ENCODE assay signal across 14 cellular contexts in genomic region chr17:78679495-78680395, GRCh38.
DNase-seq lines count a peak whose midpoint lies in the region; ATAC-seq lines count a peak whose summit lies in the region.
"Had no signal": no experiment of that assay in that cellular context is flagged by ENCODE, and none has a peak within 500 bp of the region (broad histone marks: within the 10 kb centered on the region; RNA-seq: fewer than 3 reads in every experiment).

No MANE protein-coding gene starts in this region.

- no peak overlapping the region for H3K4me3 Mint-ChIP-seq in stimulated activated naive B cell treated with anti-CD40 and anti-IgM and Interleukin-4, amounts not matched to agents 10 μg/mL and 1 μg/mL and 100 μg/mL, for 72 hours

- no peak overlapping the region for H3K4me3 ChIP-seq in mesodermal cell (ENCODE audit: extremely low read depth, insufficient read depth, low read length, poor library complexity, severe bottlenecking)
- H3K4me3 ChIP-seq: lung, ovary, thoracic aorta had no signal

- H3K27me3 Mint-ChIP-seq in stimulated activated naive B cell treated with anti-CD40 and anti-IgM and Interleukin-4, amounts not matched to agents 10 μg/mL and 1 μg/mL and 100 μg/mL, for 72 hours: no peaks in the 10 kb centered on the region

- H3K27ac ChIP-seq in mesodermal cell (ENCODE audit: low read depth, low read length, severe bottlenecking): peak overlapping the region; percentile 71
- H3K27ac ChIP-seq: ovary, thoracic aorta, VCaP had no signal

- ATAC-seq in activated naive CD4-positive, alpha-beta T cell treated with anti-CD3 and anti-CD28 coated beads, Interleukin-2, amount 50 U/mL, for 72 hours: no peak
- ATAC-seq in stimulated activated naive B cell treated with anti-CD40 and anti-IgM and Interleukin-4, amounts not matched to agents 10 μg/mL and 1 μg/mL and 100 μg/mL, for 72 hours (replicated peaks): no peak

- H3K9me3 Mint-ChIP-seq in activated naive CD4-positive, alpha-beta T cell treated with anti-CD3 and anti-CD28 coated beads, Interleukin-2, amount 50 U/mL, for 72 hours: no peaks in the 10 kb centered on the region
- H3K9me3 Mint-ChIP-seq in stimulated activated naive B cell treated with anti-CD40 and anti-IgM and Interleukin-4, amounts not matched to agents 10 μg/mL and 1 μg/mL and 100 μg/mL, for 72 hours: no peaks in the 10 kb centered on the region

- no peak for DNase-seq in activated naive CD4-positive, alpha-beta T cell treated with anti-CD3 and anti-CD28 coated beads, Interleukin-2, amount 50 U/mL, for 72 hours (ENCODE audit: low spot score in 2 of 2)
- DNase-seq in activated naive CD4-positive, alpha-beta T cell treated with anti-CD3 and anti-CD28 coated beads, Interleukin-2, amount 50 U/mL, for 16 hours: no peak
- DNase-seq in anterior cingulate cortex (lab: John Stamatoyannopoulos, UW): peak in 31 of 58 donors; percentile 5 to 77 (median 41)
- no peak for DNase-seq in stimulated activated naive B cell treated with anti-CD40 and anti-IgM and Interleukin-4, amounts not matched to agents 10 μg/mL and 1 μg/mL and 100 μg/mL, for 72 hours
- DNase-seq in NCI-H526 treated with DMSO at 0.1 percent for 48 hours (lab: John Stamatoyannopoulos, UW): no peak
- no peak for DNase-seq in T1000 (lab: John Stamatoyannopoulos, UW)
- no peak for DNase-seq in NCI-H1417 (lab: John Stamatoyannopoulos, UW)
- DNase-seq: DMS153, MV-4-11, ovary had no signal

- peaks cover 0 to 5% of the 10 kb centered on the region in 2 donors for H3K4me1 Mint-ChIP-seq in stimulated activated naive B cell treated with anti-CD40 and anti-IgM and Interleukin-4, amounts not matched to agents 10 μg/mL and 1 μg/mL and 100 μg/mL, for 72 hours

- H3K4me1 ChIP-seq in mesodermal cell (ENCODE audit: control insufficient read depth, insufficient read depth, low read length, poor library complexity, severe bottlenecking): peaks cover 21% of the 10 kb centered on the region

- H3K9me3 ChIP-seq in mesodermal cell (ENCODE audit: control insufficient read depth, low read length): no peaks in the 10 kb centered on the region
- H3K9me3 ChIP-seq: ovary, thoracic aorta had no signal

- H3K36me3 ChIP-seq in mesodermal cell (ENCODE audit: control insufficient read depth, insufficient read depth, low read length): peaks cover 45% of the 10 kb centered on the region
- H3K36me3 ChIP-seq: ovary had no signal

- no peaks in the 10 kb centered on the region for H3K36me3 Mint-ChIP-seq in activated naive CD4-positive, alpha-beta T cell treated with anti-CD3 and anti-CD28 coated beads, Interleukin-2, amount 50 U/mL, for 72 hours
- H3K36me3 Mint-ChIP-seq in stimulated activated naive B cell treated with anti-CD40 and anti-IgM and Interleukin-4, amounts not matched to agents 10 μg/mL and 1 μg/mL and 100 μg/mL, for 72 hours: peaks cover 70 to 84% of the 10 kb centered on the region in 2 donors

- peak overlapping the region; percentile 10 to 81 for H3K27ac Mint-ChIP-seq in activated naive CD4-positive, alpha-beta T cell treated with anti-CD3 and anti-CD28 coated beads, Interleukin-2, amount 50 U/mL, for 72 hours
- peak overlapping the region; percentile 31 for H3K27ac Mint-ChIP-seq in stimulated activated naive B cell treated with anti-CD40 and anti-IgM and Interleukin-4, amounts not matched to agents 10 μg/mL and 1 μg/mL and 100 μg/mL, for 72 hours

- WGBS in mesodermal cell (ENCODE audit: insufficient coverage in 2 of 2), 2 experiments: 91 to 94% methylated on average over 20 to 24 of the region's 24 CpGs

Comparison
In these comparisons a context has a peak if more than half of its experiments do, and no peak if none do; other contexts are left out.
1. DNase-seq: peak in anterior cingulate cortex (31 of 58); none in activated naive CD4-positive, alpha-beta T cell treated with anti-CD3 and anti-CD28 coated beads, Interleukin-2, amount 50 U/mL, for 72 hours (0 of 2), activated naive CD4-positive, alpha-beta T cell treated with anti-CD3 and anti-CD28 coated beads, Interleukin-2, amount 50 U/mL, for 16 hours (single experiment), stimulated activated naive B cell treated with anti-CD40 and anti-IgM and Interleukin-4, amounts not matched to agents 10 μg/mL and 1 μg/mL and 100 μg/mL, for 72 hours (single experiment), NCI-H526 treated with DMSO at 0.1 percent for 48 hours (single experiment), T1000 (single experiment) and NCI-H1417 (0 of 3).